In the genomic region with DNA sequence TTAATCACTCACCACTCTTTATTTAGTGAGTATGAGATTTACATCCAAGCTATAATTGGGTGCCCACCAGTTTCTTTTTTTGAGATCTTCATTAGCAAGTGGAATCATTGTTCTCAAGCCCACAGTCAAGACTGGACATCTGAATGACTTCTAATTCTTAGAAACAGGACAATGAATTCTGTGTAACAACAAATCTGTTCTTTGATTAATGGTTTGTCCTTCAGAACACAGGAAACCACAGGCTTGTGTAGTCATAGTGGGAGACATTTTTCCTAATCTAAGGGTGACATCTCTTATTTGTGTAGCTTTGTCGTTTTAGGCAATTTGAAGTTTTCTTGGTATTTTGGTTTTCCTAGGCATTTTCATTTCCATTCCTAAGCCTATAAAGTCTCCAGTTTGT, we compare ENCODE assay signal across 30 cellular contexts.
"Had no signal": no experiment of that assay in that cellular context is flagged by ENCODE, and none has a peak within 500 bp of the region (broad histone marks: within the 10 kb centered on the region; RNA-seq: fewer than 3 reads in every experiment).

No MANE protein-coding gene starts in this region.

- DNase-seq: activated CD4-positive, alpha-beta memory T cell treated with anti-CD3 and anti-CD28 coated beads, Interleukin-2, amount 10 ng/mL, durations not matched to agents 7 days and 5 days; activated CD4-positive, alpha-beta T cell treated with anti-CD3 and anti-CD28 coated beads for 1 hour; activated CD4-positive, alpha-beta T cell treated with anti-CD3 and anti-CD28 coated beads, Interleukin-2, amount 10 ng/mL, durations not matched to agents 7 days and 5 days; activated CD8-positive, alpha-beta memory T cell treated with anti-CD3 and anti-CD28 coated beads, Interleukin-2, amount 50 U/mL, for 48 hours; activated gamma-delta T cell treated with Interleukin-2 at 50 U/mL for 16 hours; activated naive CD8-positive, alpha-beta T cell treated with anti-CD3 and anti-CD28 coated beads, Interleukin-2, amount 50 U/mL, for 24 hours; activated T-cell treated with anti-CD3 and anti-CD28 coated beads, Interleukin-2, amount 50 U/mL, for 24 hours; amygdala; body of pancreas; dermis blood vessel endothelial cell; effector CD4-positive, alpha-beta T cell; erythroblast; islet precursor cell; left ventricle myocardium inferior; pancreas; stimulated activated CD4-positive, alpha-beta T cell treated with anti-CD3 and anti-CD28 coated beads, Interleukin-1b, Interleukin-23, amount 100 ng/mL, for 48 hours; stimulated activated CD4-positive, alpha-beta T cell treated with anti-CD3 and anti-CD28 coated beads, Interleukin-4, amount 100 ng/mL, for 4 hours; stimulated activated CD8-positive, alpha-beta memory T cell treated with anti-CD3 and anti-CD28 coated beads, Interleukin-4, amount 100 ng/mL, for 48 hours; stimulated activated naive CD8-positive, alpha-beta T cell treated with anti-CD3 and anti-CD28 coated beads, Interleukin-15, amount 100 ng/mL, for 72 hours; substantia nigra; T-helper 9 cell; upper lobe of left lung had no signal

- H3K4me1 ChIP-seq: body of pancreas, gastroesophageal sphincter, left ventricle myocardium inferior, pancreas, prostate gland, right atrium auricular region, upper lobe of left lung had no signal

- H2AFZ ChIP-seq: hepatocyte had no signal

- H3K4me3 ChIP-seq: body of pancreas, gastroesophageal sphincter, hepatocyte, left ventricle myocardium inferior, lung, pancreas, prostate gland, right atrium auricular region, smooth muscle cell, upper lobe of left lung had no signal

- ATAC-seq: activated naive CD8-positive, alpha-beta T cell treated with anti-CD3 and anti-CD28 coated beads, Interleukin-2, amount 50 U/mL, for 24 hours; body of pancreas; gastroesophageal sphincter; pancreas; stimulated activated memory B cell treated with anti-CD40 and anti-IgM and Interleukin-4, amounts not matched to agents 10 μg/mL and 1 μg/mL and 100 μg/mL, for 72 hours; stimulated activated naive CD8-positive, alpha-beta T cell treated with anti-CD3 and anti-CD28 coated beads, Interleukin-15, amount 100 ng/mL, for 72 hours; WTC11 had no signal

- H3K36me3 ChIP-seq: gastroesophageal sphincter, left ventricle myocardium inferior, pancreas, prostate gland, right atrium auricular region, upper lobe of left lung had no signal

- H3K9me3 ChIP-seq: body of pancreas, gastroesophageal sphincter, left ventricle myocardium inferior, pancreas, prostate gland, right atrium auricular region, upper lobe of left lung had no signal

- H3K27me3 ChIP-seq: body of pancreas, gastroesophageal sphincter, hepatocyte, pancreas, right atrium auricular region, upper lobe of left lung had no signal
